Comparison of ENCODE assay signal across 1 cellular context in genomic region chr3:194142156-194142910, GRCh38.
TF ChIP-seq lines count a peak whose summit lies in the region.

No MANE protein-coding gene starts in this region.

TF ChIP-seq in HEK293, 187 proteins besides CTCF, POLR2A, EP300 and RAD21 (continued from another document):
- no peak; the same call in 1 of the 2 replicates for TF ChIP-seq ZNF362 (tag by site-specific recombination; IDR thresholded peaks at IDR 0.05)
- TF ChIP-seq ZNF391 (tag by site-specific recombination; IDR thresholded peaks at IDR 0.05; ENCODE audit: borderline replicate concordance, low read depth), result no peak
- no peak for TF ChIP-seq ZNF843 (tag by site-specific recombination; IDR thresholded peaks at IDR 0.05)
- TF ChIP-seq BCL6B (tag by site-specific recombination; IDR thresholded peaks at IDR 0.05), result no peak
- TF ChIP-seq PRDM10 (tag by site-specific recombination; IDR thresholded peaks at IDR 0.05), result no peak
- 0 out of 2 replicates have a peak, but pooled peaks have one; percentile 4 for TF ChIP-seq BCL11A (tag by site-specific recombination; IDR thresholded peaks at IDR 0.05; ENCODE audit: low read depth)
- TF ChIP-seq ZNF248 (tag by site-specific recombination; IDR thresholded peaks at IDR 0.05), result no peak
- no peak for TF ChIP-seq PATZ1 (tag by site-specific recombination; IDR thresholded peaks at IDR 0.05)
- no peak for TF ChIP-seq ZFHX2 (tag by site-specific recombination; conservative IDR thresholded peaks at IDR 0.05)
- no peak for TF ChIP-seq ZNF548 (tag by site-specific recombination; IDR thresholded peaks at IDR 0.05)
- TF ChIP-seq ZNF501 (tag by site-specific recombination; IDR thresholded peaks at IDR 0.05), result peak; percentile 10; the same call in 1 of the 2 replicates
- TF ChIP-seq ZNF140 (tag by site-specific recombination; IDR thresholded peaks at IDR 0.05), result no peak
- TF ChIP-seq SCRT2 (tag by site-specific recombination; IDR thresholded peaks at IDR 0.05), result 0 out of 2 replicates have a peak, but pooled peaks have one; percentile 20
- TF ChIP-seq YY1 (tag by site-specific recombination; IDR thresholded peaks at IDR 0.05), result no peak
- TF ChIP-seq ZFP41 (tag by site-specific recombination; IDR thresholded peaks at IDR 0.05; ENCODE audit: borderline replicate concordance), result no peak
- no peak for TF ChIP-seq ZBTB6 (tag by site-specific recombination; IDR thresholded peaks at IDR 0.05)
- TF ChIP-seq SP3 (tag by site-specific recombination; IDR thresholded peaks at IDR 0.05), result no peak
- no peak for TF ChIP-seq ZNF266 (tag by site-specific recombination; IDR thresholded peaks at IDR 0.05; ENCODE audit: low read depth)
- no peak for TF ChIP-seq ZNF692 (tag by site-specific recombination; IDR thresholded peaks at IDR 0.05)
- no peak for TF ChIP-seq ZBTB10 (tag by site-specific recombination; IDR thresholded peaks at IDR 0.05)
- no peak for TF ChIP-seq ZNF529 (tag by site-specific recombination; IDR thresholded peaks at IDR 0.05; ENCODE audit: insufficient replicate concordance)
- TF ChIP-seq BCL11B (tag by site-specific recombination; IDR thresholded peaks at IDR 0.05; ENCODE audit: low read depth), result no peak
- TF ChIP-seq ZNF157 (tag by site-specific recombination; IDR thresholded peaks at IDR 0.05), result no peak
- TF ChIP-seq ZNF777 (tag by site-specific recombination; IDR thresholded peaks at IDR 0.05; ENCODE audit: borderline replicate concordance), result no peak
